Comparison of ENCODE assay signal across 8 cellular contexts in genomic region chr17:77127735-77128361, GRCh38. TPM values are rescaled to one million over a fixed set of nuclear protein-coding genes. Genes with fewer than 3 reads are reported as not detected.
DNase-seq lines count a peak whose midpoint lies in the region; ATAC-seq, FAIRE-seq and TF ChIP-seq lines count a peak whose summit lies in the region.

No MANE protein-coding gene starts in this region.

- CTCF ChIA-PET in activated CD4-positive, alpha-beta memory T cell treated with anti-CD3 and anti-CD28 coated beads for 36 hours (lab: Charles Lee): interaction anchor here (0.8 to 2.5 kb wide), 7 partner anchors 10 to 1450 kb away, joined by 3 to 9 read pairs (median 3); partner anchors contain the start of gene SEC14L1

- H3K27me3 ChIP-seq in DND-41 (ENCODE audit: insufficient read depth, low read length, poor library complexity): no peaks in the 10 kb centered on the region
- no peaks in the 10 kb centered on the region for H3K27me3 ChIP-seq in prostate gland (replicated peaks; ENCODE audit: insufficient read depth)
- no peaks in the 10 kb centered on the region for H3K27me3 ChIP-seq in transverse colon
- no peaks in the 10 kb centered on the region for H3K27me3 ChIP-seq in HAP-1 (ENCODE audit: low read depth)

- H3K27ac ChIP-seq in DND-41 (ENCODE audit: low read length): peak overlapping the region; percentile 77
- peak overlapping the region; percentile 7 to 76 for H3K27ac ChIP-seq in prostate gland
- H3K27ac ChIP-seq in transverse colon: peak overlapping the region; percentile 28 to 68 (median 50)

- FAIRE-seq in GM19239 (lab: Jason Lieb, UNC): no peak

- H3K9me3 ChIP-seq in DND-41 (ENCODE audit: insufficient read depth, low read length, severe bottlenecking): no peaks in the 10 kb centered on the region
- no peaks in the 10 kb centered on the region for H3K9me3 ChIP-seq in prostate gland
- no peaks in the 10 kb centered on the region for H3K9me3 ChIP-seq in transverse colon
- H3K9me3 ChIP-seq in HAP-1: no peaks in the 10 kb centered on the region

- intact Hi-C loops in activated CD4-positive, alpha-beta memory T cell treated with anti-CD3 and anti-CD28 coated beads for 36 hours (cut with micrococcal nuclease): loop anchor here (1.0 kb wide), 2 partner anchors 12 to 40 kb away; partner anchors contain the start of gene SEC14L1
- intact Hi-C loops in prostate gland (cut with DNase I) (no loop called here), transverse colon (cut with DNase I; ENCODE audit: low total_unique reads) (no loop called here)

- TF ChIP-seq CTCF in DND-41 (IDR thresholded peaks at IDR 0.05; ENCODE audit: borderline replicate concordance, extremely low read depth, low read length, poor library complexity, severe bottlenecking) (no peak), prostate gland (IDR thresholded peaks at IDR 0.05) (no peak), transverse colon (IDR thresholded peaks at IDR 0.05) (no peak)

- peak; percentile 94 for ATAC-seq in DND-41 (ENCODE audit: insufficient read depth, low read depth)

- peak overlapping the region; percentile 61 for H3K4me2 ChIP-seq in DND-41 (ENCODE audit: insufficient read depth, low read length)

- no peak for TF ChIP-seq POLR2A in prostate gland (IDR thresholded peaks at IDR 0.05)
- peak; percentile 46 for TF ChIP-seq POLR2A in transverse colon (IDR thresholded peaks at IDR 0.05)

- no peaks in the 10 kb centered on the region for H3K27me3 Mint-ChIP-seq in activated CD4-positive, alpha-beta memory T cell treated with anti-CD3 and anti-CD28 coated beads for 36 hours

- no peaks in the 10 kb centered on the region for H3K36me3 ChIP-seq in DND-41 (ENCODE audit: insufficient read depth, low read length)
- no peaks in the 10 kb centered on the region for H3K36me3 ChIP-seq in prostate gland
- H3K36me3 ChIP-seq in transverse colon: no peaks in the 10 kb centered on the region
- no peaks in the 10 kb centered on the region for H3K36me3 ChIP-seq in HAP-1 (replicated peaks)

- in situ Hi-C loops in transverse colon (cut with MboI; ENCODE audit: low pct_ligation_motif_present in 1 of 4, low pct_unique_long_range_greater_than_20kb in 1 of 4, low sequenced_read_pairs in 3 of 4) (no loop called here), HAP-1 (cut with MboI; ENCODE audit: low sequenced_read_pairs) (no loop called here)

- peak overlapping the region; percentile 91 for H3K27ac Mint-ChIP-seq in activated CD4-positive, alpha-beta memory T cell treated with anti-CD3 and anti-CD28 coated beads for 36 hours

- peak overlapping the region; percentile 88 for H2AFZ ChIP-seq in DND-41 (ENCODE audit: low read depth, low read length)

- H3K9ac ChIP-seq in DND-41 (ENCODE audit: low read depth, low read length): peak overlapping the region; percentile 43

- H3K4me1 ChIP-seq in DND-41 (ENCODE audit: insufficient read depth, low read length) (peaks cover 22% of the 10 kb centered on the region), prostate gland (replicated peaks) (peaks cover 9% of the 10 kb centered on the region), transverse colon (peaks cover 0 to 31% (median 7%) of the 10 kb centered on the region in 4 donors), HAP-1 (peaks cover 4% of the 10 kb centered on the region)

- H3K4me3 Mint-ChIP-seq in activated CD4-positive, alpha-beta memory T cell treated with anti-CD3 and anti-CD28 coated beads for 36 hours: peak overlapping the region; percentile 55

- 81% methylated on average over 18 of the region's 18 CpGs for WGBS in prostate gland
- 60 to 78% methylated on average over 7 to 18 of the region's 18 CpGs for WGBS in transverse colon (ENCODE audit: low coverage in 1 of 2), 2 donors

- POLR2A ChIA-PET in activated CD4-positive, alpha-beta memory T cell treated with anti-CD3 and anti-CD28 coated beads for 36 hours (lab: Charles Lee): interaction anchor here (1.2 to 4.5 kb wide), 4 partner anchors 11 to 39 kb away, joined by 3 to 63 read pairs (median 4); partner anchors contain the start of gene SEC14L1

- peak; percentile 81 for DNase-seq in DND-41
- DNase-seq in activated CD4-positive, alpha-beta memory T cell treated with anti-CD3 and anti-CD28 coated beads for 36 hours: peak; percentile 87
- DNase-seq in dermis blood vessel endothelial cell: peak; percentile 85
- peak; percentile 22 for DNase-seq in prostate gland (ENCODE audit: low spot score)
- peak; percentile 76 for DNase-seq in transverse colon
- DNase-seq in GM19239 (ENCODE audit: insufficient read length, low spot score): no peak
- DNase-seq in HuH-7.5 (ENCODE audit: low spot score): no peak
- no peak for DNase-seq in HAP-1 (ENCODE audit: low spot score in 2 of 2)

- H3K4me1 Mint-ChIP-seq in activated CD4-positive, alpha-beta memory T cell treated with anti-CD3 and anti-CD28 coated beads for 36 hours (ENCODE audit: low read depth): peaks cover 28% of the 10 kb centered on the region

- H3K36me3 Mint-ChIP-seq in activated CD4-positive, alpha-beta memory T cell treated with anti-CD3 and anti-CD28 coated beads for 36 hours: no peaks in the 10 kb centered on the region

- H3K4me3 ChIP-seq in DND-41 (ENCODE audit: low read depth in 1 of 2, low read length in 2 of 2) (peak overlapping the region in 1 of 2 experiments; percentile 49; a peak in 2 of 4 replicates), prostate gland (no peak overlapping the region), transverse colon (no peak overlapping the region), HAP-1 (no peak overlapping the region)

- TF ChIP-seq EP300 in transverse colon (IDR thresholded peaks at IDR 0.05; ENCODE audit: low read depth): peak; percentile 61

- no peaks in the 10 kb centered on the region for H3K79me2 ChIP-seq in DND-41 (ENCODE audit: insufficient read depth, low read length)

- no peaks in the 10 kb centered on the region for H3K9me3 Mint-ChIP-seq in activated CD4-positive, alpha-beta memory T cell treated with anti-CD3 and anti-CD28 coated beads for 36 hours

- H4K20me1 ChIP-seq in DND-41 (ENCODE audit: insufficient read depth, low read length): no peaks in the 10 kb centered on the region

RNA-seq across cellular contexts. Expression of gene SEC14L1, which starts 12.9 kb away (rescaled TPM):
- 10 to 100 TPM; 68.1 to 68.5 TPM for total RNA-seq in activated CD4-positive, alpha-beta memory T cell treated with anti-CD3 and anti-CD28 coated beads for 36 hours
- total RNA-seq in dermis blood vessel endothelial cell (322 and 488 TPM in 2 replicates), prostate gland (100 to 1,000 TPM in 1 of 2 donors, 10 to 100 TPM in 1; 39.9 to 175 TPM), transverse colon (10 to 100 TPM; 16.8 to 34.6 (median 23.8) TPM)

Comparison
In these comparisons a context has a peak if more than half of its experiments do, and no peak if none do; other contexts are left out.
1. DNase-seq: peak in DND-41 (single experiment), activated CD4-positive, alpha-beta memory T cell treated with anti-CD3 and anti-CD28 coated beads for 36 hours (single experiment), dermis blood vessel endothelial cell (single experiment), prostate gland (single experiment) and transverse colon (single experiment); none in GM19239 (single experiment), HuH-7.5 (single experiment) and HAP-1 (0 of 2).
2. Peak in every context shown above with its lines, with median percentiles within 50 percentile points of each other: H3K27ac ChIP-seq.